Comparison of ENCODE assay signal across 17 cellular contexts in genomic region chr3:56611364-56611763, GRCh38. TPM values are rescaled to one million over a fixed set of nuclear protein-coding genes. Genes with fewer than 3 reads are reported as not detected.
DNase-seq lines count a peak whose midpoint lies in the region; ATAC-seq lines count a peak whose summit lies in the region.
"Had no signal": no experiment of that assay in that cellular context is flagged by ENCODE, and none has a peak within 500 bp of the region (broad histone marks: within the 10 kb centered on the region; RNA-seq: fewer than 3 reads in every experiment).

No MANE protein-coding gene starts in this region.

- H3K27ac ChIP-seq in CD8-positive, alpha-beta memory T cell (ENCODE audit: low read depth, low read length): no peak overlapping the region
- H3K27ac ChIP-seq: Peyer's patch had no signal

- no peak for ATAC-seq in activated CD8-positive, alpha-beta T cell treated with anti-CD3 and anti-CD28 coated beads, Interleukin-2, amount 10 ng/mL, durations not matched to agents 7 days and 5 days
- ATAC-seq in naive thymus-derived CD8-positive, alpha-beta T cell: no peak
- ATAC-seq: HepG2, Right ventricle myocardium inferior had no signal

- H3K4me1 ChIP-seq in CD8-positive, alpha-beta memory T cell (ENCODE audit: insufficient read depth, low read length): peaks cover 50% of the 10 kb centered on the region

- no peaks in the 10 kb centered on the region for H3K9me3 ChIP-seq in CD8-positive, alpha-beta memory T cell (ENCODE audit: low read length)
- H3K9me3 ChIP-seq: Peyer's patch had no signal

- peaks cover 86% of the 10 kb centered on the region for H3K36me3 Mint-ChIP-seq in activated CD4-positive, alpha-beta T cell treated with anti-CD3 and anti-CD28 coated beads, Interleukin-2, amount 10 ng/mL, durations not matched to agents 7 days and 5 days (ENCODE audit: low read depth)
- H3K36me3 Mint-ChIP-seq in CD8-positive, alpha-beta memory T cell: peaks cover 28 to 74% (median 40%) of the 10 kb centered on the region in 3 donors
- H3K36me3 Mint-ChIP-seq in activated CD8-positive, alpha-beta T cell treated with anti-CD3 and anti-CD28 coated beads, Interleukin-2, amount 10 ng/mL, durations not matched to agents 7 days and 5 days (ENCODE audit: low read depth): peaks cover 80% of the 10 kb centered on the region
- H3K36me3 Mint-ChIP-seq in naive thymus-derived CD8-positive, alpha-beta T cell: peaks cover 35 to 73% (median 68%) of the 10 kb centered on the region in 3 donors
- H3K36me3 Mint-ChIP-seq in activated naive CD4-positive, alpha-beta T cell treated with anti-CD3 and anti-CD28 coated beads, Interleukin-2, amount 10 ng/mL, durations not matched to agents 7 days and 5 days: peaks cover 80% of the 10 kb centered on the region

- H3K4me1 Mint-ChIP-seq in activated CD4-positive, alpha-beta T cell treated with anti-CD3 and anti-CD28 coated beads, Interleukin-2, amount 10 ng/mL, durations not matched to agents 7 days and 5 days: peaks cover 67% of the 10 kb centered on the region
- peaks cover 64 to 84% (median 79%) of the 10 kb centered on the region in 3 donors for H3K4me1 Mint-ChIP-seq in CD8-positive, alpha-beta memory T cell
- peaks cover 67% of the 10 kb centered on the region for H3K4me1 Mint-ChIP-seq in activated CD8-positive, alpha-beta T cell treated with anti-CD3 and anti-CD28 coated beads, Interleukin-2, amount 10 ng/mL, durations not matched to agents 7 days and 5 days (ENCODE audit: low read depth)
- H3K4me1 Mint-ChIP-seq in naive thymus-derived CD8-positive, alpha-beta T cell: peaks cover 40 to 78% (median 73%) of the 10 kb centered on the region in 4 donors
- H3K4me1 Mint-ChIP-seq in activated naive CD4-positive, alpha-beta T cell treated with anti-CD3 and anti-CD28 coated beads, Interleukin-2, amount 10 ng/mL, durations not matched to agents 7 days and 5 days: peaks cover 70% of the 10 kb centered on the region

- POLR2A ChIA-PET in activated CD4-positive, alpha-beta T cell treated with anti-CD3 and anti-CD28 coated beads, Interleukin-2, amount 10 ng/mL, durations not matched to agents 7 days and 5 days (lab: Charles Lee): no interaction called here
- POLR2A ChIA-PET in CD8-positive, alpha-beta memory T cell (lab: Charles Lee): interaction anchor here (1.4 kb wide), 1 partner anchor 55 kb away, joined by 3 read pairs; the partner anchor contains the start of gene CCDC66
- POLR2A ChIA-PET in activated CD8-positive, alpha-beta T cell treated with anti-CD3 and anti-CD28 coated beads, Interleukin-2, amount 10 ng/mL, durations not matched to agents 7 days and 5 days (lab: Charles Lee): no interaction called here
- POLR2A ChIA-PET in naive thymus-derived CD8-positive, alpha-beta T cell (lab: Charles Lee): interaction anchor here (0.6 to 1.1 kb wide), 4 partner anchors 10 to 54 kb away, joined by 3 to 4 read pairs (median 3); partner anchors contain the start of gene CCDC66

- peaks cover under 1% of the 10 kb centered on the region for H3K36me3 ChIP-seq in CD8-positive, alpha-beta memory T cell (ENCODE audit: insufficient read depth, low read length)

- CTCF ChIA-PET in activated CD4-positive, alpha-beta T cell treated with anti-CD3 and anti-CD28 coated beads, Interleukin-2, amount 10 ng/mL, durations not matched to agents 7 days and 5 days (lab: Charles Lee): interaction anchor here (0.7 kb wide), 1 partner anchor 13 kb away, joined by 3 read pairs; no protein-coding TSS in a partner anchor
- CTCF ChIA-PET in CD8-positive, alpha-beta memory T cell (lab: Charles Lee): interaction anchor here (1.2 to 1.3 kb wide), 2 partner anchors 18 to 55 kb away, joined by 3 to 5 read pairs; partner anchors contain the start of gene CCDC66
- CTCF ChIA-PET in activated CD8-positive, alpha-beta T cell treated with anti-CD3 and anti-CD28 coated beads, Interleukin-2, amount 10 ng/mL, durations not matched to agents 7 days and 5 days (lab: Charles Lee): interaction anchor here (0.7 to 1.0 kb wide), 2 partner anchors 14 to 54 kb away, joined by 3 read pairs; partner anchors contain the start of gene CCDC66
- CTCF ChIA-PET in activated naive CD4-positive, alpha-beta T cell treated with anti-CD3 and anti-CD28 coated beads, Interleukin-2, amount 10 ng/mL, durations not matched to agents 7 days and 5 days (lab: Charles Lee): no interaction called here

- no peak overlapping the region for H3K4me3 ChIP-seq in CD8-positive, alpha-beta memory T cell (ENCODE audit: low read length)
- H3K4me3 ChIP-seq: Peyer's patch had no signal

- DNase-seq in activated CD4-positive, alpha-beta T cell treated with anti-CD3 and anti-CD28 coated beads, Interleukin-2, amount 10 ng/mL, durations not matched to agents 7 days and 5 days: no peak
- DNase-seq in activated CD4-positive, alpha-beta T cell treated with anti-CD3 and anti-CD28 coated beads for 4 hours: no peak
- no peak for DNase-seq in CD8-positive, alpha-beta memory T cell
- DNase-seq in activated CD8-positive, alpha-beta T cell treated with anti-CD3 and anti-CD28 coated beads, Interleukin-2, amount 10 ng/mL, durations not matched to agents 7 days and 5 days: no peak
- DNase-seq in naive thymus-derived CD8-positive, alpha-beta T cell: no peak
- DNase-seq in NCI-H774 (lab: John Stamatoyannopoulos, UW) (no peak), hippocampal formation (lab: John Stamatoyannopoulos, UW) (no peak)
- DNase-seq in activated naive CD4-positive, alpha-beta T cell treated with anti-CD3 and anti-CD28 coated beads, Interleukin-2, amount 10 ng/mL, durations not matched to agents 7 days and 5 days: no peak
- DNase-seq: COR-L47, DMS153, KG1, NCI-H1436, NCI-H2029, NCI-H2171 had no signal

- peaks cover 49% of the 10 kb centered on the region for H3K9me3 Mint-ChIP-seq in activated CD4-positive, alpha-beta T cell treated with anti-CD3 and anti-CD28 coated beads, Interleukin-2, amount 10 ng/mL, durations not matched to agents 7 days and 5 days
- H3K9me3 Mint-ChIP-seq in CD8-positive, alpha-beta memory T cell: no peaks in the 10 kb centered on the region
- H3K9me3 Mint-ChIP-seq in activated CD8-positive, alpha-beta T cell treated with anti-CD3 and anti-CD28 coated beads, Interleukin-2, amount 10 ng/mL, durations not matched to agents 7 days and 5 days (ENCODE audit: insufficient read depth): peaks cover 29% of the 10 kb centered on the region
- H3K9me3 Mint-ChIP-seq in naive thymus-derived CD8-positive, alpha-beta T cell: peaks cover 0 to 44% (median 11%) of the 10 kb centered on the region in 9 donors
- peaks cover 41% of the 10 kb centered on the region for H3K9me3 Mint-ChIP-seq in activated naive CD4-positive, alpha-beta T cell treated with anti-CD3 and anti-CD28 coated beads, Interleukin-2, amount 10 ng/mL, durations not matched to agents 7 days and 5 days

- no peaks in the 10 kb centered on the region for H3K27me3 Mint-ChIP-seq in activated CD4-positive, alpha-beta T cell treated with anti-CD3 and anti-CD28 coated beads, Interleukin-2, amount 10 ng/mL, durations not matched to agents 7 days and 5 days
- H3K27me3 Mint-ChIP-seq in CD8-positive, alpha-beta memory T cell: no peaks in the 10 kb centered on the region
- no peaks in the 10 kb centered on the region for H3K27me3 Mint-ChIP-seq in activated CD8-positive, alpha-beta T cell treated with anti-CD3 and anti-CD28 coated beads, Interleukin-2, amount 10 ng/mL, durations not matched to agents 7 days and 5 days (ENCODE audit: low read depth)
- no peaks in the 10 kb centered on the region for H3K27me3 Mint-ChIP-seq in naive thymus-derived CD8-positive, alpha-beta T cell
- no peaks in the 10 kb centered on the region for H3K27me3 Mint-ChIP-seq in activated naive CD4-positive, alpha-beta T cell treated with anti-CD3 and anti-CD28 coated beads, Interleukin-2, amount 10 ng/mL, durations not matched to agents 7 days and 5 days

- H3K4me3 Mint-ChIP-seq in activated CD4-positive, alpha-beta T cell treated with anti-CD3 and anti-CD28 coated beads, Interleukin-2, amount 10 ng/mL, durations not matched to agents 7 days and 5 days: no peak overlapping the region
- peak overlapping the region in 4 of 7 donors; percentile 3 to 52 (median 24) for H3K4me3 Mint-ChIP-seq in CD8-positive, alpha-beta memory T cell
- no peak overlapping the region for H3K4me3 Mint-ChIP-seq in activated CD8-positive, alpha-beta T cell treated with anti-CD3 and anti-CD28 coated beads, Interleukin-2, amount 10 ng/mL, durations not matched to agents 7 days and 5 days
- H3K4me3 Mint-ChIP-seq in naive thymus-derived CD8-positive, alpha-beta T cell: peak overlapping the region in 5 of 10 donors; percentile 31 to 59 (median 49)
- no peak overlapping the region for H3K4me3 Mint-ChIP-seq in activated naive CD4-positive, alpha-beta T cell treated with anti-CD3 and anti-CD28 coated beads, Interleukin-2, amount 10 ng/mL, durations not matched to agents 7 days and 5 days

- H3K27ac Mint-ChIP-seq in activated CD4-positive, alpha-beta T cell treated with anti-CD3 and anti-CD28 coated beads, Interleukin-2, amount 10 ng/mL, durations not matched to agents 7 days and 5 days: peak overlapping the region; percentile 80
- peak overlapping the region in 7 of 8 donors; percentile 8 to 83 (median 71) for H3K27ac Mint-ChIP-seq in CD8-positive, alpha-beta memory T cell
- peak overlapping the region; percentile 51 for H3K27ac Mint-ChIP-seq in activated CD8-positive, alpha-beta T cell treated with anti-CD3 and anti-CD28 coated beads, Interleukin-2, amount 10 ng/mL, durations not matched to agents 7 days and 5 days
- H3K27ac Mint-ChIP-seq in naive thymus-derived CD8-positive, alpha-beta T cell: peak overlapping the region in 6 of 10 donors; percentile 21 to 69 (median 54)
- no peak overlapping the region for H3K27ac Mint-ChIP-seq in activated naive CD4-positive, alpha-beta T cell treated with anti-CD3 and anti-CD28 coated beads, Interleukin-2, amount 10 ng/mL, durations not matched to agents 7 days and 5 days

- H3K27me3 ChIP-seq in CD8-positive, alpha-beta memory T cell (ENCODE audit: insufficient read depth, low read length, poor library complexity, severe bottlenecking): no peaks in the 10 kb centered on the region
- H3K27me3 ChIP-seq: Peyer's patch had no signal

RNA-seq across cellular contexts. Expression of gene CCDC66, which starts 54.4 kb away (rescaled TPM):
- total RNA-seq in activated CD4-positive, alpha-beta T cell treated with anti-CD3 and anti-CD28 coated beads, Interleukin-2, amount 10 ng/mL, durations not matched to agents 7 days and 5 days: 10 to 100 TPM; 38.2 to 40.0 TPM
- 10 to 100 TPM; 35.7 to 38.7 TPM for total RNA-seq in CD8-positive, alpha-beta memory T cell
- 25.0 TPM for polyA plus RNA-seq in CD8-positive, alpha-beta memory T cell
- total RNA-seq in activated CD8-positive, alpha-beta T cell treated with anti-CD3 and anti-CD28 coated beads, Interleukin-2, amount 10 ng/mL, durations not matched to agents 7 days and 5 days: 10 to 100 TPM; 25.0 to 26.2 TPM
- total RNA-seq in naive thymus-derived CD8-positive, alpha-beta T cell: 100 to 1,000 TPM; 114 to 118 TPM
- polyA plus RNA-seq in naive thymus-derived CD8-positive, alpha-beta T cell: 10 to 100 TPM; 16.8 to 28.9 (median 20.9) TPM

Comparison
In these comparisons a context has a peak if more than half of its experiments do, and no peak if none do; other contexts are left out.
1. H3K4me3 Mint-ChIP-seq: peak in CD8-positive, alpha-beta memory T cell (4 of 7); none in activated CD4-positive, alpha-beta T cell treated with anti-CD3 and anti-CD28 coated beads, Interleukin-2, amount 10 ng/mL, durations not matched to agents 7 days and 5 days (single experiment), activated CD8-positive, alpha-beta T cell treated with anti-CD3 and anti-CD28 coated beads, Interleukin-2, amount 10 ng/mL, durations not matched to agents 7 days and 5 days (single experiment) and activated naive CD4-positive, alpha-beta T cell treated with anti-CD3 and anti-CD28 coated beads, Interleukin-2, amount 10 ng/mL, durations not matched to agents 7 days and 5 days (single experiment).
2. POLR2A ChIA-PET loops: an anchor here in CD8-positive, alpha-beta memory T cell (1.4 kb wide) and naive thymus-derived CD8-positive, alpha-beta T cell (0.6 to 1.1 kb wide); none called in activated CD4-positive, alpha-beta T cell treated with anti-CD3 and anti-CD28 coated beads, Interleukin-2, amount 10 ng/mL, durations not matched to agents 7 days and 5 days and activated CD8-positive, alpha-beta T cell treated with anti-CD3 and anti-CD28 coated beads, Interleukin-2, amount 10 ng/mL, durations not matched to agents 7 days and 5 days.